Comparison of ENCODE assay signal across 30 cellular contexts in genomic region chr10:21214329-21214728, GRCh38.
"Had no signal": no experiment of that assay in that cellular context is flagged by ENCODE, and none has a peak within 500 bp of the region (broad histone marks: within the 10 kb centered on the region; RNA-seq: fewer than 3 reads in every experiment).

No MANE protein-coding gene starts in this region.

- ATAC-seq: activated naive CD8-positive, alpha-beta T cell treated with anti-CD3 and anti-CD28 coated beads, Interleukin-2, amount 50 U/mL, for 24 hours; activated T-cell treated with anti-CD3 and anti-CD28 coated beads, Interleukin-2, amount 50 U/mL, for 4 hours; activated T-helper 17 cell treated with anti-CD3 and anti-CD28 coated beads, Interleukin-2, amount 50 U/mL, for 72 hours; body of pancreas; gastroesophageal sphincter; heart right ventricle had no signal

- DNase-seq: activated CD4-positive, alpha-beta memory T cell treated with anti-CD3 and anti-CD28 coated beads, Interleukin-2, amount 10 ng/mL, durations not matched to agents 7 days and 5 days; activated CD4-positive, alpha-beta T cell treated with anti-CD3 and anti-CD28 coated beads for 1 hour; activated CD4-positive, alpha-beta T cell treated with anti-CD3 and anti-CD28 coated beads for 4 hours; activated CD4-positive, alpha-beta T cell treated with anti-CD3 and anti-CD28 coated beads, Interleukin-2, amount 10 ng/mL, durations not matched to agents 7 days and 5 days; activated CD4-positive, alpha-beta T cell treated with anti-CD3 and anti-CD28 coated beads, Interleukin-2, amount 50 U/mL, for 4 hours; activated CD8-positive, alpha-beta memory T cell treated with anti-CD3 and anti-CD28 coated beads, Interleukin-2, amount 50 U/mL, for 48 hours; activated effector memory CD4-positive, alpha-beta T cell treated with Interleukin-2 at 50 U/mL for 16 hours; activated gamma-delta T cell treated with Interleukin-2 at 50 U/mL for 16 hours; activated naive CD4-positive, alpha-beta T cell treated with anti-CD3 and anti-CD28 coated beads for 36 hours; activated naive CD8-positive, alpha-beta T cell treated with anti-CD3 and anti-CD28 coated beads for 36 hours; activated naive CD8-positive, alpha-beta T cell treated with anti-CD3 and anti-CD28 coated beads, Interleukin-2, amount 50 U/mL, for 24 hours; activated T-cell treated with anti-CD3 and anti-CD28 coated beads for 4 hours; activated T-cell treated with anti-CD3 and anti-CD28 coated beads, Interleukin-2, amount 50 U/mL, for 4 hours; adrenal gland; amygdala; aorta; body of pancreas; central memory CD4-positive, alpha-beta T cell; cerebellar nuclear complex; dorsolateral prefrontal cortex; effector memory CD4-positive, alpha-beta T cell; erythroblast; esophagus squamous epithelium; foreskin melanocyte; heart right ventricle; T-helper 2 cell had no signal

- H3K36me3 ChIP-seq: adrenal gland, cardiac muscle cell, esophagus squamous epithelium, gastroesophageal sphincter, heart right ventricle had no signal

- H3K4me1 ChIP-seq: body of pancreas, gastroesophageal sphincter had no signal

- H3K9me3 ChIP-seq: adrenal gland, body of pancreas, esophagus squamous epithelium had no signal

- H3K27me3 ChIP-seq: adrenal gland, body of pancreas, cardiac muscle cell, dorsolateral prefrontal cortex, esophagus squamous epithelium, gastroesophageal sphincter, heart right ventricle had no signal

- H3K4me3 ChIP-seq: adrenal gland, body of pancreas, cardiac muscle cell, coronary artery, dorsolateral prefrontal cortex, esophagus squamous epithelium, gastroesophageal sphincter, heart right ventricle had no signal

- H3K27ac ChIP-seq: adrenal gland, body of pancreas, cardiac muscle cell, coronary artery, dorsolateral prefrontal cortex, esophagus squamous epithelium, gastroesophageal sphincter, heart right ventricle had no signal
